8 cellular contexts compared by ENCODE assay signal in the genomic region with DNA sequence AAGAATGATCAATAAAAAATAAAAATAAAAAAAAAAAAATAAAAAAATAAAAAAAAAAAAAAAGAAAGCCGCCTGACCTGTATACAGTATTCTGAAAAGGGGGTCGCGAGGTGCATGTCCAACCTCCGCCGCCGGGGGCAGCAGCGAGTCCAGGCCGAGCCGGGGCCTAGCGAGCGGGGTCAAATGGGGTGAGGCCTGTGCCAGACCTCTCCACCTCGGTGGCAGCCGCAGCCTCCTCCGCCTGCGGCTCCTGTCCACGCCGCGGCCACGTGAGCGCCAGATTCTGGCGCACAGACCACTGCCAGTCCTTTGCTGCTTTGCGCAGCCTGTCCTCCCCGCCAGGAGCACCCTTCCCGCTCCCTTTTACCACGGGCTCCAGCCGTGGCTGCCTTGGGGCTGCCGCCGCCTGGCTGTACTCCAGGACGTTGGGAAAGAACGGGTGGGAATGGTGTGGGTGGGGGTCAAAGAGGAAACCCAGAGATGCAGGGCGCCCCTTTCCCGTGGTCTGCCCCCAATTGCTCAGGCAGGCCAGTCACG. TPM values are rescaled to one million over a fixed set of nuclear protein-coding genes. Genes with fewer than 3 reads are reported as not detected.
A peak's percentile ranks its signal among the peaks of the same experiment; 100 is the strongest.
DNase-seq lines count a peak whose midpoint lies in the region; ATAC-seq and TF ChIP-seq lines count a peak whose summit lies in the region.

No MANE protein-coding gene starts in this region.

- H3T11ph ChIP-seq in H9 (ENCODE audit: low read length), result no peak overlapping the region

- H3K4me1 ChIP-seq in H9 (ENCODE audit: insufficient read depth, low read length), result no peaks in the 10 kb centered on the region

- H2BK120ac ChIP-seq in H9 (ENCODE audit: low read depth, low read length, poor library complexity, severe bottlenecking), result no peak overlapping the region

- POLR2A ChIA-PET in naive thymus-derived CD8-positive, alpha-beta T cell (lab: Charles Lee), result no interaction called here

- H2BK12ac ChIP-seq in H9 (ENCODE audit: insufficient read length, low read depth, low read length), result no peak overlapping the region

- H3K9me3 Mint-ChIP-seq in Calu3 (ENCODE audit: low read depth, unreplicated experiment), result no peaks in the 10 kb centered on the region
- peaks cover 2 to 4% of the 10 kb centered on the region in 2 experiments; a peak in 3 of 5 replicates for H3K9me3 Mint-ChIP-seq in H9
- H3K9me3 Mint-ChIP-seq in naive thymus-derived CD8-positive, alpha-beta T cell, result no peaks in the 10 kb centered on the region
- H3K9me3 Mint-ChIP-seq in stimulated activated effector memory CD8-positive, alpha-beta T cell treated with anti-CD3 and anti-CD28 coated beads, Interleukin-12 subunit alpha, Interleukin-12 subunit beta, amount 100 ng/mL, for 72 hours, result no peaks in the 10 kb centered on the region

- H4K8ac ChIP-seq in H9 (replicated peaks; ENCODE audit: insufficient read length, low read depth, low read length), result no peak overlapping the region

- no peak overlapping the region for H2AK5ac ChIP-seq in H9 (ENCODE audit: insufficient read length, low read length)

- no peak overlapping the region for H3K4me3 ChIP-seq in epithelial cell of esophagus (ENCODE audit: low read length)

- intact Hi-C loops in Calu3 (cut with micrococcal nuclease; ENCODE audit: unreplicated experiment), result loop anchor here (5.0 kb wide), 1 partner anchor 42 kb away; no protein-coding TSS in a partner anchor

- no peak overlapping the region for H2AFZ ChIP-seq in H9 (ENCODE audit: low read length)

- DNase-seq in Calu3, result peak; percentile 89
- peak; percentile 89 for DNase-seq in H9
- peak; percentile 79 for DNase-seq in NOMO-1 treated with DMSO at 0.1 percent for 48 hours (lab: John Stamatoyannopoulos, UW; ENCODE audit: unreplicated experiment)
- DNase-seq in activated CD8-positive, alpha-beta memory T cell treated with anti-CD3 and anti-CD28 coated beads, Interleukin-2, amount 50 U/mL, for 1 hour (ENCODE audit: extremely low read depth), result peak; percentile 31
- peak; percentile 44 for DNase-seq in epithelial cell of esophagus (ENCODE audit: low read depth)
- DNase-seq in naive thymus-derived CD8-positive, alpha-beta T cell, result peak; percentile 73 to 85 (median 80)
- DNase-seq in stimulated activated effector memory CD8-positive, alpha-beta T cell treated with anti-CD3 and anti-CD28 coated beads, Interleukin-12 subunit alpha, Interleukin-12 subunit beta, amount 100 ng/mL, for 72 hours (ENCODE audit: low spot score in 2 of 2), result peak; percentile 91 to 97

- BruUV-seq in Calu3 (replicated peaks; lab: Mats Ljungman, UMichigan), result no TSS peak

- CTCF ChIA-PET in Calu3 (lab: Charles Lee), result no interaction called here

- H3K23me2 ChIP-seq in H9 (ENCODE audit: insufficient read length, low read depth, low read length, poor library complexity, severe bottlenecking), result peaks cover 8% of the 10 kb centered on the region

- WGBS in H9 (ENCODE audit: extremely low coverage, insufficient read length, low lambda C conversion rate), result no CpG with 5 or more reads among the region's 33 CpGs

- H3K4me1 Mint-ChIP-seq in Calu3 (ENCODE audit: low read depth, unreplicated experiment) (peaks cover 23% of the 10 kb centered on the region), H9 (peaks cover 9 to 14% of the 10 kb centered on the region in 2 experiments)
- peaks cover 8 to 23% (median 20%) of the 10 kb centered on the region in 4 donors for H3K4me1 Mint-ChIP-seq in naive thymus-derived CD8-positive, alpha-beta T cell
- H3K4me1 Mint-ChIP-seq in stimulated activated effector memory CD8-positive, alpha-beta T cell treated with anti-CD3 and anti-CD28 coated beads, Interleukin-12 subunit alpha, Interleukin-12 subunit beta, amount 100 ng/mL, for 72 hours, result peaks cover 32% of the 10 kb centered on the region

- no peak overlapping the region for H4K91ac ChIP-seq in H9 (ENCODE audit: insufficient read length, low read depth, low read length)

- H4K20me1 ChIP-seq in H9 (ENCODE audit: control insufficient read depth, insufficient read depth, insufficient read length), result no peaks in the 10 kb centered on the region

- H3K27me3 Mint-ChIP-seq in Calu3 (ENCODE audit: unreplicated experiment) (no peaks in the 10 kb centered on the region), H9 (ENCODE audit: low read depth) (peaks cover 9% of the 10 kb centered on the region)
- no peaks in the 10 kb centered on the region for H3K27me3 Mint-ChIP-seq in naive thymus-derived CD8-positive, alpha-beta T cell

- H3K18ac ChIP-seq in H9 (ENCODE audit: insufficient read length, low read depth, low read length), result no peak overlapping the region

- H3K56ac ChIP-seq in H9 (ENCODE audit: insufficient read length, low read depth, low read length), result no peak overlapping the region

- H3K36me3 Mint-ChIP-seq in Calu3 (ENCODE audit: insufficient read depth, unreplicated experiment) (peaks cover 30% of the 10 kb centered on the region), H9 (ENCODE audit: insufficient read depth in 1 of 3, low read depth in 3 of 3) (peaks cover 12 to 15% (median 12%) of the 10 kb centered on the region in 3 experiments)
- peaks cover 0 to 9% (median 2%) of the 10 kb centered on the region in 3 donors for H3K36me3 Mint-ChIP-seq in naive thymus-derived CD8-positive, alpha-beta T cell
- peaks cover 25% of the 10 kb centered on the region for H3K36me3 Mint-ChIP-seq in stimulated activated effector memory CD8-positive, alpha-beta T cell treated with anti-CD3 and anti-CD28 coated beads, Interleukin-12 subunit alpha, Interleukin-12 subunit beta, amount 100 ng/mL, for 72 hours

- H3K27ac Mint-ChIP-seq in Calu3 (ENCODE audit: unreplicated experiment) (no peak overlapping the region), H9 (no peak overlapping the region)
- H3K27ac Mint-ChIP-seq in naive thymus-derived CD8-positive, alpha-beta T cell, result peak overlapping the region in 6 of 10 donors; percentile 43 to 72 (median 58)
- H3K27ac Mint-ChIP-seq in stimulated activated effector memory CD8-positive, alpha-beta T cell treated with anti-CD3 and anti-CD28 coated beads, Interleukin-12 subunit alpha, Interleukin-12 subunit beta, amount 100 ng/mL, for 72 hours, result peak overlapping the region; percentile 77

- no peak overlapping the region for H3K27ac ChIP-seq in H9 (ENCODE audit: insufficient read length, low read depth, low read length)

- no peaks in the 10 kb centered on the region; the same call in 1 of the 2 replicates for H3K79me2 ChIP-seq in H9 (ENCODE audit: insufficient read depth, low read length)

- H3K27me3 ChIP-seq in H9 (ENCODE audit: insufficient read depth, low read length), result no peaks in the 10 kb centered on the region; the same call in 1 of the 2 replicates

- no peaks in the 10 kb centered on the region for H3K9me3 ChIP-seq in H9 (ENCODE audit: control insufficient read depth, low read depth, low read length)

- H3K4me3 Mint-ChIP-seq in Calu3 (ENCODE audit: low read depth, unreplicated experiment) (peak overlapping the region; percentile 34), H9 (no peak overlapping the region)
- H3K4me3 Mint-ChIP-seq in naive thymus-derived CD8-positive, alpha-beta T cell, result peak overlapping the region in 8 of 10 donors; percentile 33 to 69 (median 50)
- H3K4me3 Mint-ChIP-seq in stimulated activated effector memory CD8-positive, alpha-beta T cell treated with anti-CD3 and anti-CD28 coated beads, Interleukin-12 subunit alpha, Interleukin-12 subunit beta, amount 100 ng/mL, for 72 hours, result peak overlapping the region; percentile 25

- no peak overlapping the region for H3K9ac ChIP-seq in H9 (ENCODE audit: extremely low read depth, insufficient read length, low read length)

- peak; percentile 74 to 84 for ATAC-seq in naive thymus-derived CD8-positive, alpha-beta T cell
- peak; percentile 66 for ATAC-seq in stimulated activated effector memory CD8-positive, alpha-beta T cell treated with anti-CD3 and anti-CD28 coated beads, Interleukin-12 subunit alpha, Interleukin-12 subunit beta, amount 100 ng/mL, for 72 hours
- ATAC-seq in HG02938 (IDR thresholded peaks at IDR 0.05; ENCODE audit: unreplicated experiment), result no peak

- H2BK5ac ChIP-seq in H9 (ENCODE audit: insufficient read length, low read length), result no peak overlapping the region

- no peak overlapping the region for H3K4ac ChIP-seq in H9 (ENCODE audit: low read depth, low read length)

- no peak overlapping the region for H3K14ac ChIP-seq in H9 (ENCODE audit: insufficient read depth, low read length)

- H4K5ac ChIP-seq in H9 (ENCODE audit: insufficient read length, low read depth, low read length), result no peak overlapping the region

- H3K4me2 ChIP-seq in H9 (ENCODE audit: insufficient read depth, insufficient read length, low read length), result no peak overlapping the region

- H3K23ac ChIP-seq in H9 (ENCODE audit: insufficient read length, low read depth, low read length), result no peak overlapping the region

- H2BK15ac ChIP-seq in H9 (ENCODE audit: low read depth, low read length), result no peak overlapping the region

- TF ChIP-seq CTCF in Calu3 (IDR thresholded peaks at IDR 0.05; ENCODE audit: unreplicated experiment) (peak; percentile 92), H9 (conservative IDR thresholded peaks at IDR 0.05) (peak; percentile 79), epithelial cell of esophagus (IDR thresholded peaks at IDR 0.05; ENCODE audit: insufficient read depth, low read depth, low read length, missing control alignments) (peak; percentile 68)

- no peak overlapping the region for H2BK20ac ChIP-seq in H9 (ENCODE audit: low read depth, low read length, poor library complexity, severe bottlenecking)

- no peaks in the 10 kb centered on the region for H3K79me1 ChIP-seq in H9 (ENCODE audit: insufficient read depth, low read depth, low read length, poor library complexity, severe bottlenecking)

RNA-seq across cellular contexts. Expression of a gene that starts 2.4 kb away (rescaled TPM):
- 49.3 and 52.0 TPM in 2 replicates for total RNA-seq in Calu3 (2022)
- total RNA-seq in H9 (2021), result 55.7 and 57.0 TPM in 2 replicates
- total RNA-seq in naive thymus-derived CD8-positive, alpha-beta T cell, result 10 to 100 TPM; 17.1 to 19.7 TPM
- polyA plus RNA-seq in naive thymus-derived CD8-positive, alpha-beta T cell, result 10 to 100 TPM; 20.8 to 30.8 (median 23.4) TPM

RNA-seq across cellular contexts. Expression of a gene that starts 11.1 kb away (rescaled TPM):
- total RNA-seq in Calu3 (2022), result 80.1 and 86.8 TPM in 2 replicates
- total RNA-seq in H9 (2021), result 93.9 and 94.5 TPM in 2 replicates
- total RNA-seq in naive thymus-derived CD8-positive, alpha-beta T cell, result 10 to 100 TPM; 42.0 to 47.8 TPM
- polyA plus RNA-seq in naive thymus-derived CD8-positive, alpha-beta T cell, result 100 to 1,000 TPM in 1 of 3 donors, 10 to 100 TPM in 2; 98.2 to 109 (median 99.1) TPM

RNA-seq across cellular contexts. Expression of a gene that starts 11.7 kb away (rescaled TPM):
- 66.6 and 69.9 TPM in 2 replicates for total RNA-seq in Calu3 (2022)
- total RNA-seq in H9 (2021), result 52.1 and 53.4 TPM in 2 replicates
- total RNA-seq in naive thymus-derived CD8-positive, alpha-beta T cell, result 100 to 1,000 TPM; 118 to 123 TPM
- polyA plus RNA-seq in naive thymus-derived CD8-positive, alpha-beta T cell, result 10 to 100 TPM; 58.0 to 90.5 (median 67.4) TPM

RNA-seq across cellular contexts. Expression of a gene that starts 17.0 kb away (rescaled TPM):
- total RNA-seq in Calu3 (2022), result 4.6 and 7.0 TPM in 2 replicates
- 2.8 and 3.6 TPM in 2 replicates for total RNA-seq in H9 (2021)
- total RNA-seq in naive thymus-derived CD8-positive, alpha-beta T cell, result 10 to 100 TPM; 11.1 to 11.4 TPM
- under 1 TPM; 0.49 to 0.54 (median 0.51) TPM for polyA plus RNA-seq in naive thymus-derived CD8-positive, alpha-beta T cell

RNA-seq across cellular contexts. Expression of a gene that starts 29.8 kb away (rescaled TPM):
- 108 and 138 TPM in 2 replicates for total RNA-seq in Calu3 (2022)
- 64.0 and 65.0 TPM in 2 replicates for total RNA-seq in H9 (2021)
- not detected for total RNA-seq in naive thymus-derived CD8-positive, alpha-beta T cell
- polyA plus RNA-seq in naive thymus-derived CD8-positive, alpha-beta T cell, result not detected

Comparison
In these comparisons a context has a peak if more than half of its experiments do, and no peak if none do; other contexts are left out.
1. DNase-seq: peak in every context shown above with its lines; median percentile 94 in stimulated activated effector memory CD8-positive, alpha-beta T cell treated with anti-CD3 and anti-CD28 coated beads, Interleukin-12 subunit alpha, Interleukin-12 subunit beta, amount 100 ng/mL, for 72 hours; 89 in Calu3; 89 in H9; 80 in naive thymus-derived CD8-positive, alpha-beta T cell; 79 in NOMO-1 treated with DMSO at 0.1 percent for 48 hours; 44 in epithelial cell of esophagus; 31 in activated CD8-positive, alpha-beta memory T cell treated with anti-CD3 and anti-CD28 coated beads, Interleukin-2, amount 50 U/mL, for 1 hour.
2. H3K27ac Mint-ChIP-seq: peak in naive thymus-derived CD8-positive, alpha-beta T cell (6 of 10) and stimulated activated effector memory CD8-positive, alpha-beta T cell treated with anti-CD3 and anti-CD28 coated beads, Interleukin-12 subunit alpha, Interleukin-12 subunit beta, amount 100 ng/mL, for 72 hours (single experiment); none in Calu3 (single experiment) and H9 (0 of 3).
3. H3K4me3 Mint-ChIP-seq: peak in Calu3 (single experiment), naive thymus-derived CD8-positive, alpha-beta T cell (8 of 10) and stimulated activated effector memory CD8-positive, alpha-beta T cell treated with anti-CD3 and anti-CD28 coated beads, Interleukin-12 subunit alpha, Interleukin-12 subunit beta, amount 100 ng/mL, for 72 hours (single experiment); none in H9 (0 of 2).
4. Peak in every context shown above with its lines, with median percentiles within 50 percentile points of each other: CTCF ChIP-seq.